12 cellular contexts compared by ENCODE assay signal in the genomic region with DNA sequence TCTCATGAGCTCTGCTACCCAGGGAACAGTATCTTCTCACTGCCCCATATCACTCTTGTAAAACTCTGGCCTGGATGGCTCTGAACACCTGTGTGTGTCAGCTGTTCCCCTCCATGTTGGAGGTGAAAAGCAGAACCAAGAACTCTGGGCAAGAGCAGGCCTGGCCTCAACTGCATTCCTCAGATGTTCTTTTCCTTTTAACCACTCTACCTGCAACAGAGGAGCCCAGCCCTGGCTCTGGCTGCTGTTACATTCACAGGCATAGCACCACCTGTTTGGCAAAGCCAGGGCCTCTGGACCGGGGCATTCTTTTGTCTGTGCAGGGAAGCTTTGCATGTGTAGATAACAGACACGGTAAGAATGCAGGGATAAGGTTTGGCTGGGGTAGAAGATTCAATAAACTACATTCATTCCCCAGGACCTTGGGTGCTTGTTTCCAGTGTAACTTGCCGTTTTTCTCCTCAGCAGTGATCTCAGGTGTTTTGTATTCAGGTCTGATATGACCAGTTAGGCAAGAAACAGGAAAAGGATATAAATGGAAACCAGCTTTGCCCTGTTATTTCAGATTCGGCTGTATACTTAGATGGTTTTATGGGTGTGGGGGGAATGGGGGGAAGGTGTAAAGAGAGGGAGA.
DNase-seq lines count a peak whose midpoint lies in the region; ATAC-seq and TF ChIP-seq lines count a peak whose summit lies in the region.
"Had no signal": no experiment of that assay in that cellular context is flagged by ENCODE, and none has a peak within 500 bp of the region (broad histone marks: within the 10 kb centered on the region; RNA-seq: fewer than 3 reads in every experiment).

No MANE protein-coding gene starts in this region.

- no peaks in the 10 kb centered on the region for H3K36me3 Mint-ChIP-seq in activated B cell treated with CpG ODN at 0.5 μM for 24 hours (ENCODE audit: low read depth)
- no peaks in the 10 kb centered on the region for H3K36me3 Mint-ChIP-seq in stimulated activated memory B cell treated with anti-CD40 and anti-IgM and Interleukin-4, amounts not matched to agents 10 μg/mL and 1 μg/mL and 100 μg/mL, for 72 hours
- H3K36me3 Mint-ChIP-seq in activated naive CD4-positive, alpha-beta T cell treated with anti-CD3 and anti-CD28 coated beads, Interleukin-2, amount 50 U/mL, for 72 hours = no peaks in the 10 kb centered on the region

- CTCF ChIA-PET in activated B cell treated with CpG ODN at 0.5 μM for 24 hours (lab: Charles Lee) = interaction anchor here (1.4 kb wide), 1 partner anchor 109 kb away, joined by 4 read pairs; no protein-coding TSS in a partner anchor

- no peak for TF ChIP-seq CTCF in activated B cell treated with CpG ODN at 0.5 μM for 24 hours (IDR thresholded peaks at IDR 0.05)

- H3K27ac Mint-ChIP-seq in activated B cell treated with CpG ODN at 0.5 μM for 24 hours = no peak overlapping the region
- peak overlapping the region; percentile 57 for H3K27ac Mint-ChIP-seq in stimulated activated memory B cell treated with anti-CD40 and anti-IgM and Interleukin-4, amounts not matched to agents 10 μg/mL and 1 μg/mL and 100 μg/mL, for 72 hours
- H3K27ac Mint-ChIP-seq in activated naive CD4-positive, alpha-beta T cell treated with anti-CD3 and anti-CD28 coated beads, Interleukin-2, amount 50 U/mL, for 72 hours = no peak overlapping the region
- H3K27ac Mint-ChIP-seq: T-helper 2 cell treated with Interferon-gamma antibody and Interleukin-4, amounts not matched to agents 5 μg/mL and 100 μg/mL, for 36 hours had no signal

- H3K9me3 Mint-ChIP-seq in activated B cell treated with CpG ODN at 0.5 μM for 24 hours = no peaks in the 10 kb centered on the region
- no peaks in the 10 kb centered on the region for H3K9me3 Mint-ChIP-seq in stimulated activated memory B cell treated with anti-CD40 and anti-IgM and Interleukin-4, amounts not matched to agents 10 μg/mL and 1 μg/mL and 100 μg/mL, for 72 hours
- H3K9me3 Mint-ChIP-seq in activated naive CD4-positive, alpha-beta T cell treated with anti-CD3 and anti-CD28 coated beads, Interleukin-2, amount 50 U/mL, for 72 hours = peaks cover 0 to 6% of the 10 kb centered on the region in 2 donors
- H3K9me3 Mint-ChIP-seq: T-helper 2 cell treated with Interferon-gamma antibody and Interleukin-4, amounts not matched to agents 5 μg/mL and 100 μg/mL, for 36 hours had no signal

- no peaks in the 10 kb centered on the region for H3K27me3 Mint-ChIP-seq in activated B cell treated with CpG ODN at 0.5 μM for 24 hours
- H3K27me3 Mint-ChIP-seq in stimulated activated memory B cell treated with anti-CD40 and anti-IgM and Interleukin-4, amounts not matched to agents 10 μg/mL and 1 μg/mL and 100 μg/mL, for 72 hours = no peaks in the 10 kb centered on the region

- ATAC-seq in GM19372 (IDR thresholded peaks at IDR 0.05; ENCODE audit: low read depth, unreplicated experiment) (peak; percentile 59), HG02938 (IDR thresholded peaks at IDR 0.05; ENCODE audit: unreplicated experiment) (peak; percentile 52), activated B cell treated with CpG ODN at 0.5 μM for 24 hours (ENCODE audit: low read depth) (peak; percentile 62)
- no peak for ATAC-seq in stimulated activated memory B cell treated with anti-CD40 and anti-IgM and Interleukin-4, amounts not matched to agents 10 μg/mL and 1 μg/mL and 100 μg/mL, for 72 hours
- no peak for ATAC-seq in activated naive CD4-positive, alpha-beta T cell treated with anti-CD3 and anti-CD28 coated beads, Interleukin-2, amount 50 U/mL, for 72 hours
- ATAC-seq: left cardiac atrium had no signal

- POLR2A ChIA-PET in activated B cell treated with CpG ODN at 0.5 μM for 24 hours (lab: Charles Lee) = interaction anchor here (1.8 to 3.3 kb wide), 2 partner anchors 8 to 21 kb away, joined by 11 read pairs; no protein-coding TSS in a partner anchor

- DNase-seq in activated B cell treated with CpG ODN at 0.5 μM for 24 hours (no peak), NCI-H446 treated with DMSO at 0.1 percent for 48 hours (lab: John Stamatoyannopoulos, UW) (no peak), NCI-H345 (lab: John Stamatoyannopoulos, UW) (no peak), NCI-H1092 treated with DMSO at 0.1 percent for 48 hours (lab: John Stamatoyannopoulos, UW) (no peak)
- DNase-seq in activated naive CD4-positive, alpha-beta T cell treated with anti-CD3 and anti-CD28 coated beads, Interleukin-2, amount 50 U/mL, for 72 hours (ENCODE audit: low spot score in 2 of 2) = no peak
- DNase-seq: effector memory CD4-positive, alpha-beta T cell; left cardiac atrium; NCI-H1930 had no signal

- H3K4me3 Mint-ChIP-seq in activated B cell treated with CpG ODN at 0.5 μM for 24 hours = no peak overlapping the region
- H3K4me3 Mint-ChIP-seq in stimulated activated memory B cell treated with anti-CD40 and anti-IgM and Interleukin-4, amounts not matched to agents 10 μg/mL and 1 μg/mL and 100 μg/mL, for 72 hours = no peak overlapping the region
- H3K4me3 Mint-ChIP-seq: T-helper 2 cell treated with Interferon-gamma antibody and Interleukin-4, amounts not matched to agents 5 μg/mL and 100 μg/mL, for 36 hours had no signal

- intact Hi-C loops in activated B cell treated with CpG ODN at 0.5 μM for 24 hours (cut with micrococcal nuclease) = loop anchor here (10.0 kb wide), 1 partner anchor 494 kb away; no protein-coding TSS in a partner anchor

- peaks cover 18% of the 10 kb centered on the region for H3K4me1 Mint-ChIP-seq in activated B cell treated with CpG ODN at 0.5 μM for 24 hours
- H3K4me1 Mint-ChIP-seq in stimulated activated memory B cell treated with anti-CD40 and anti-IgM and Interleukin-4, amounts not matched to agents 10 μg/mL and 1 μg/mL and 100 μg/mL, for 72 hours = peaks cover 42% of the 10 kb centered on the region

Comparison
In these comparisons a context has a peak if more than half of its experiments do, and no peak if none do; other contexts are left out.
1. ATAC-seq: peak in GM19372 (single experiment), HG02938 (single experiment) and activated B cell treated with CpG ODN at 0.5 μM for 24 hours (single experiment); none in stimulated activated memory B cell treated with anti-CD40 and anti-IgM and Interleukin-4, amounts not matched to agents 10 μg/mL and 1 μg/mL and 100 μg/mL, for 72 hours (single experiment) and activated naive CD4-positive, alpha-beta T cell treated with anti-CD3 and anti-CD28 coated beads, Interleukin-2, amount 50 U/mL, for 72 hours (0 of 2).